Comparison of ENCODE assay signal across 1 cellular context in genomic region chr3:163811996-163812395, GRCh38.
TF ChIP-seq lines count a peak whose summit lies in the region.

No MANE protein-coding gene starts in this region.

TF ChIP-seq in SK-N-SH treated with all-trans-retinoic acid at 6 μM for 48 hours, 23 proteins besides CTCF, POLR2A, EP300 and RAD21 (continued from another document):
- TF ChIP-seq POU6F1 (CRISPR knock-in tag; IDR thresholded peaks at IDR 0.05; ENCODE audit: borderline replicate concordance, low read depth) (no peak), SNAI2 (CRISPR knock-in tag; IDR thresholded peaks at IDR 0.05) (no peak)
TF ChIP-seq in SK-N-SH treated with all-trans-retinoic acid at 6 μM for 48 hours: peak in this region for 0.
